1 cellular context compared by ENCODE assay signal in the genomic region with DNA sequence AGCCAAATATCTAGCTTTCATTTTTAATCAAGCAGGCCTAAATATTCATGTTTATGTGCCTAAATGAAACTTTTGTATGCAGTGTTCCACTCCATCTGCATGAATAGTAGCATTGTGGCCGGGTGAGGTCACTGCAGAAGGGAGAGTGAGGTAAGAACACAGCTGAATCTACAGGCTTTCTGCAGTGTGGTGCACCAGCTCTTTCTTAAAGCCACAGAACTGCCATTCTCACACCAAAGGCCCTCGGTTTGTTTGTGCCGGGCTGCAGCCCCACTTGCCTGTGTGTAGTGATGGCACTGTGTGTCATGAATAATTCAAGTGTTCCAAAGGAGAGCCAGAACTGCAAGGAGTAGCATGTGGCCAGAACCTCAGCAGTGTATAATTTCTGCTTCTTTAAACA.
TF ChIP-seq lines count a peak whose summit lies in the region.

No MANE protein-coding gene starts in this region.

TF ChIP-seq in H1, 55 proteins besides CTCF, POLR2A, EP300 and RAD21 (continued from another document):
- TF ChIP-seq CREB1 (IDR thresholded peaks at IDR 0.05): 0 out of 2 replicates have a peak, but pooled peaks have one; percentile 37
